Comparison of ENCODE assay signal across 8 cellular contexts in the genomic region with DNA sequence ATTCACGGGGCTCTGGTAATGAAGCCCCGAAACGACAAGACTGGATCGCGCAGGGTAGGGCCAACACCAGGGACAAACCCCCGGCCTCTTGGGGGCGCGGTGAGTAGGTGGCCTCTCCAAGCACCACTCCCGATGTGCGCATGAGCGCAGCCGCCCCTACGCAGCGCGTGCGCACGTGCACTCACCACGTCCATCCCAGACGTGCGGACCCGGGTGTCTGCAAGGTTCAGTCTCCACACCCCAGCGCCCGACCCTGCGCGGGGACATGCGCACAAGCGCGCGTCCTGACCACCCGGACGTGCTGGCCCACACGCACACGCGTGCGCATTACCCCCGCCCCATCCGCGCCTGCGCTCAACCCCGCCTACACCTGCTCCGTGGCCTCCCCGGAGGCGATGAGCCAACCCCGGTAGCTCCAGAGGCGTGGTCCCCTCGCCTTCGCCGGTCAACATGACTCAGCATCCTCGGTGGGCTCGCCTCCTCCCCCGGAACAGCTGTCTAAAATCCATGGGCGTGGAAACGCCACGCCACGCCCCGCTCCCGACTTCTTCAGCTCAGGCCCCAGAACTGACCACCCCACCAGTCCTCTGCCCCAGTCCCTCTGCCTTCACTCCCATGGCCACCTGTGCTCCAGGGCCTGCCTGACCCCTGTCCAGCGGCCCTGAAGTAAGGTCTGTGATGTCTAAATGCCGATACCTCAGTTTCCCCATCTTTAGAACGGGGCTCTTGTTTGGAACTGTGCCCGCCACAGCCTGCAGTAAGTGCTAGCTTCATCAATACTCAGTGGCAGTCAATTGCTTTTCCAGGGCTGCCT.
DNase-seq lines count a peak whose midpoint lies in the region; ATAC-seq and TF ChIP-seq lines count a peak whose summit lies in the region.

No MANE protein-coding gene starts in this region.

- no peaks in the 10 kb centered on the region for H3K27me3 ChIP-seq in BLaER1 treated with 17β-estradiol and CSF1 and Interleukin-3, amounts not matched to agents 10 nM and 100 nM

- H4K20me1 ChIP-seq in BLaER1 treated with 17β-estradiol and CSF1 and Interleukin-3, amounts not matched to agents 10 nM and 100 nM = no peaks in the 10 kb centered on the region

- H3K27ac ChIP-seq in BLaER1 treated with 17β-estradiol and CSF1 and Interleukin-3, amounts not matched to agents 10 nM and 100 nM = peak overlapping the region; percentile 54 to 87 (median 72)
- peak overlapping the region; percentile 65 to 90 for H3K27ac ChIP-seq in coronary artery

- TF ChIP-seq CTCF in coronary artery (IDR thresholded peaks at IDR 0.05) = no peak

- H3K4me1 ChIP-seq in BLaER1 treated with 17β-estradiol and CSF1 and Interleukin-3, amounts not matched to agents 10 nM and 100 nM = peaks cover 25 to 51% (median 35%) of the 10 kb centered on the region in 10 experiments

- ATAC-seq in HG03457 (IDR thresholded peaks at IDR 0.05; ENCODE audit: unreplicated experiment) = peak; percentile 88

- H3K9ac ChIP-seq in BLaER1 treated with 17β-estradiol and CSF1 and Interleukin-3, amounts not matched to agents 10 nM and 100 nM = peak overlapping the region; percentile 52 to 76 (median 71)

- peak overlapping the region; percentile 24 to 66 (median 50) for H3K4me3 ChIP-seq in BLaER1 treated with 17β-estradiol and CSF1 and Interleukin-3, amounts not matched to agents 10 nM and 100 nM
- H3K4me3 ChIP-seq in coronary artery = peak overlapping the region; percentile 72

- peak overlapping the region; percentile 59 to 95 (median 78) for H3K4me2 ChIP-seq in BLaER1 treated with 17β-estradiol and CSF1 and Interleukin-3, amounts not matched to agents 10 nM and 100 nM

- H3K9me3 ChIP-seq in BLaER1 treated with 17β-estradiol and CSF1 and Interleukin-3, amounts not matched to agents 10 nM and 100 nM (replicated peaks in 1 of 11) = no peaks in the 10 kb centered on the region

- H3K36me3 ChIP-seq in BLaER1 treated with 17β-estradiol and CSF1 and Interleukin-3, amounts not matched to agents 10 nM and 100 nM = peaks cover 0 to 16% (median 9%) of the 10 kb centered on the region in 11 experiments; a peak in 9 of 22 replicates

- DNase-seq in GM19240 (ENCODE audit: insufficient read length, low spot score) (peak; percentile 95), NCI-H510A treated with DMSO at 0.1 percent for 48 hours (lab: John Stamatoyannopoulos, UW) (peak; percentile 93), coronary artery (ENCODE audit: low spot score) (peak; percentile 96), left kidney (ENCODE audit: low read depth, low spot score) (peak; percentile 99)
- peak; percentile 93 to 94 for DNase-seq in activated CD4-positive, alpha-beta T cell treated with anti-CD3 and anti-CD28 coated beads for 4 hours
- peak; percentile 97 to 99 for DNase-seq in stimulated activated CD4-positive, alpha-beta T cell treated with anti-CD3 and anti-CD28 coated beads, Interleukin-2, amount 100 ng/mL, for 24 hours

Comparison
In these comparisons a context has a peak if more than half of its experiments do, and no peak if none do; other contexts are left out.
1. Peak in every context shown above with its lines: DNase-seq, ATAC-seq, H3K4me3 ChIP-seq and H3K27ac ChIP-seq.